In genomic region chr12:120719072-120719471, GRCh38 we compare ENCODE assay signal across 16 cellular contexts. TPM values are rescaled to one million over a fixed set of nuclear protein-coding genes. Genes with fewer than 3 reads are reported as not detected.
A peak's percentile ranks its signal among the peaks of the same experiment; 100 is the strongest.
DNase-seq lines count a peak whose midpoint lies in the region; ATAC-seq and TF ChIP-seq lines count a peak whose summit lies in the region.
"Had no signal": no experiment of that assay in that cellular context is flagged by ENCODE, and none has a peak within 500 bp of the region (broad histone marks: within the 10 kb centered on the region; RNA-seq: fewer than 3 reads in every experiment).

No MANE protein-coding gene starts in this region.

- intact Hi-C loops in Calu3 (cut with micrococcal nuclease; ENCODE audit: unreplicated experiment), result no loop called here

- H3K4me1 Mint-ChIP-seq in Calu3 (ENCODE audit: low read depth, unreplicated experiment), result peaks cover 21% of the 10 kb centered on the region
- H3K4me1 Mint-ChIP-seq in brain, result peaks cover under 1% of the 10 kb centered on the region
- peaks cover 13% of the 10 kb centered on the region for H3K4me1 Mint-ChIP-seq in chondrocyte (ENCODE audit: low read depth)

- BruUV-seq in Calu3 (replicated peaks; lab: Mats Ljungman, UMichigan), result no TSS peak

- H3K27ac ChIP-seq in muscle layer of duodenum (ENCODE audit: low read length), result peak overlapping the region; percentile 59
- H3K27ac ChIP-seq: WERI-Rb-1 had no signal

- no peaks in the 10 kb centered on the region for H3K27me3 ChIP-seq in muscle layer of duodenum (ENCODE audit: low read depth, low read length)
- H3K27me3 ChIP-seq in MG63, result no peaks in the 10 kb centered on the region

- H3K4me3 Mint-ChIP-seq in Calu3 (ENCODE audit: low read depth, unreplicated experiment) (peak overlapping the region; percentile 30), brain (no peak overlapping the region), chondrocyte (ENCODE audit: unreplicated experiment) (no peak overlapping the region)

- no peak overlapping the region for H3K4me3 ChIP-seq in muscle layer of duodenum (ENCODE audit: low read depth in 1 of 2, low read length in 2 of 2)
- no peak overlapping the region for H3K4me3 ChIP-seq in MG63

- peak; percentile 52 for ATAC-seq in GM19467 (IDR thresholded peaks at IDR 0.05; ENCODE audit: unreplicated experiment)
- ATAC-seq: sciatic nerve had no signal

- H3K36me3 ChIP-seq in muscle layer of duodenum (ENCODE audit: control insufficient read depth in 1 of 2, insufficient read depth in 2 of 2, low read length in 2 of 2) (peaks cover 50 to 80% of the 10 kb centered on the region in 2 donors), MG63 (peaks cover 67% of the 10 kb centered on the region)

- DNase-seq in Calu3, result no peak
- DNase-seq in iPS-NIHi7 (ENCODE audit: extremely low spot score), result no peak
- no peak for DNase-seq in MG63
- no peak for DNase-seq in NCI-H2107 (lab: John Stamatoyannopoulos, UW)
- no peak for DNase-seq in chondrocyte (ENCODE audit: low spot score)
- DNase-seq: activated gamma-delta T cell treated with Interleukin-2 at 50 U/mL for 16 hours; AML-193; NCI-H1092; NCI-H345; stimulated activated CD4-positive, alpha-beta T cell treated with anti-CD3 and anti-CD28 coated beads, Interleukin-1b, Interleukin-23, amount 100 ng/mL, for 48 hours; substantia nigra; WERI-Rb-1 had no signal

- H3K9me3 ChIP-seq in muscle layer of duodenum (ENCODE audit: control insufficient read depth in 1 of 2, low read length in 2 of 2), result no peaks in the 10 kb centered on the region
- no peaks in the 10 kb centered on the region for H3K9me3 ChIP-seq in MG63

- H3K9me3 Mint-ChIP-seq in Calu3 (ENCODE audit: low read depth, unreplicated experiment), result no peaks in the 10 kb centered on the region
- no peaks in the 10 kb centered on the region for H3K9me3 Mint-ChIP-seq in brain
- no peaks in the 10 kb centered on the region for H3K9me3 Mint-ChIP-seq in chondrocyte (ENCODE audit: low read depth)

- peaks cover 50% of the 10 kb centered on the region for H3K36me3 Mint-ChIP-seq in Calu3 (ENCODE audit: insufficient read depth, unreplicated experiment)
- H3K36me3 Mint-ChIP-seq in brain, result peaks cover 71% of the 10 kb centered on the region
- peaks cover 44% of the 10 kb centered on the region for H3K36me3 Mint-ChIP-seq in chondrocyte (ENCODE audit: low read depth)

- H3K27ac Mint-ChIP-seq in Calu3 (ENCODE audit: unreplicated experiment) (peak overlapping the region; percentile 40), brain (peak overlapping the region in 3 of 5 experiments; percentile 41 to 62 (median 54)), chondrocyte (ENCODE audit: unreplicated experiment) (no peak overlapping the region)

- H3K4me1 ChIP-seq in muscle layer of duodenum (ENCODE audit: control insufficient read depth in 1 of 2, insufficient read depth in 2 of 2, low read length in 2 of 2), result no peaks in the 10 kb centered on the region

- TF ChIP-seq CTCF in Calu3 (IDR thresholded peaks at IDR 0.05; ENCODE audit: unreplicated experiment) (no peak), brain (conservative IDR thresholded peaks at IDR 0.05) (no peak), chondrocyte (IDR thresholded peaks at IDR 0.05) (no peak)

- CTCF ChIA-PET in Calu3 (lab: Charles Lee), result no interaction called here

- H3K27me3 Mint-ChIP-seq in Calu3 (ENCODE audit: unreplicated experiment) (no peaks in the 10 kb centered on the region), brain (peaks cover 3% of the 10 kb centered on the region), chondrocyte (ENCODE audit: low read depth) (no peaks in the 10 kb centered on the region)

RNA-seq across cellular contexts. Expression of gene ACADS, which starts 6.6 kb away (rescaled TPM):
- 16.1 and 21.2 TPM in 2 replicates for total RNA-seq in Calu3 (2022)
- 28.2 TPM for polyA plus RNA-seq in brain (ENCODE audit: insufficient read depth, low read depth, low replicate concordance)
- total RNA-seq in MG63 (2014; rRNA removed; shearing (Covaris generic); ENCODE audit: low replicate concordance), result 6.4 and 7.5 TPM in 2 replicates
- 6.8 to 7.2 TPM (median 7.0 TPM) in 3 replicates for total RNA-seq in chondrocyte

RNA-seq across cellular contexts. Expression of gene UNC119B, which starts 8.8 kb away (rescaled TPM):
- total RNA-seq in Calu3 (2022), result 31.6 and 33.5 TPM in 2 replicates
- polyA plus RNA-seq in brain (ENCODE audit: insufficient read depth, low read depth, low replicate concordance), result 27.8 TPM
- total RNA-seq in MG63 (2014; rRNA removed; shearing (Covaris generic); ENCODE audit: low replicate concordance), result 30.8 and 43.8 TPM in 2 replicates
- total RNA-seq in chondrocyte, result 21.9 to 22.7 TPM (median 22.3 TPM) in 3 replicates

RNA-seq across cellular contexts. Expression of gene MLEC, which starts 32.1 kb away (rescaled TPM):
- total RNA-seq in Calu3 (2022) (268 and 290 TPM in 2 replicates), chondrocyte (143 to 204 TPM (median 144 TPM) in 3 replicates)
- polyA plus RNA-seq in brain (ENCODE audit: insufficient read depth, low read depth, low replicate concordance), result 56.5 TPM
- 128 and 143 TPM in 2 replicates for total RNA-seq in MG63 (2014; rRNA removed; shearing (Covaris generic); ENCODE audit: low replicate concordance)
